In genomic region chr7:80284848-80285247, GRCh38 we compare ENCODE assay signal across 14 cellular contexts.
DNase-seq lines count a peak whose midpoint lies in the region; ATAC-seq and TF ChIP-seq lines count a peak whose summit lies in the region.
"Had no signal": no experiment of that assay in that cellular context is flagged by ENCODE, and none has a peak within 500 bp of the region (broad histone marks: within the 10 kb centered on the region; RNA-seq: fewer than 3 reads in every experiment).

No MANE protein-coding gene starts in this region.

- no peak for ATAC-seq in GM18517 (IDR thresholded peaks at IDR 0.05; ENCODE audit: unreplicated experiment)

- no peak overlapping the region for H3K4me3 Mint-ChIP-seq in HFFc6
- H3K4me3 Mint-ChIP-seq: CD4-positive, alpha-beta memory T cell; stimulated activated naive CD8-positive, alpha-beta T cell treated with anti-CD3 and anti-CD28 coated beads, Interleukin-15, Interleukin-2, amounts not matched to agents 100 ng/mL and 50 ng/mL, for 24 hours had no signal

- H3K27ac Mint-ChIP-seq in HFFc6, result no peak overlapping the region
- H3K27ac Mint-ChIP-seq: CD4-positive, alpha-beta memory T cell; stimulated activated naive CD8-positive, alpha-beta T cell treated with anti-CD3 and anti-CD28 coated beads, Interleukin-15, Interleukin-2, amounts not matched to agents 100 ng/mL and 50 ng/mL, for 24 hours had no signal

- H3K4me3 ChIP-seq in AG09309 (ENCODE audit: control insufficient read depth, low read depth, low read length) (no peak overlapping the region), astrocyte of the spinal cord (ENCODE audit: low read depth, low read length) (no peak overlapping the region)
- H3K4me3 ChIP-seq: prostate gland had no signal

- TF ChIP-seq CTCF in AG09309 (IDR thresholded peaks at IDR 0.05; ENCODE audit: control insufficient read depth, insufficient read depth, low read depth, low read length, missing control alignments), result no peak
- TF ChIP-seq CTCF in HFFc6 (IDR thresholded peaks at IDR 0.05), result no peak
- no peak for TF ChIP-seq CTCF in astrocyte of the spinal cord (IDR thresholded peaks at IDR 0.05; ENCODE audit: low read depth, low read length)

- H3K27me3 Mint-ChIP-seq in HFFc6 (ENCODE audit: insufficient read depth), result no peaks in the 10 kb centered on the region
- H3K27me3 Mint-ChIP-seq: CD4-positive, alpha-beta memory T cell; stimulated activated naive CD8-positive, alpha-beta T cell treated with anti-CD3 and anti-CD28 coated beads, Interleukin-15, Interleukin-2, amounts not matched to agents 100 ng/mL and 50 ng/mL, for 24 hours had no signal

- in situ Hi-C loops in astrocyte of the spinal cord (cut with HindIII; ENCODE audit: low sequenced_read_pairs), result no loop called here

- no peaks in the 10 kb centered on the region for H3K36me3 Mint-ChIP-seq in HFFc6 (ENCODE audit: low read depth)
- H3K36me3 Mint-ChIP-seq: CD4-positive, alpha-beta memory T cell had no signal

- H3K9me3 Mint-ChIP-seq in HFFc6, result no peaks in the 10 kb centered on the region

- peaks cover 29% of the 10 kb centered on the region for H3K4me1 Mint-ChIP-seq in HFFc6 (ENCODE audit: low read depth)
- H3K4me1 Mint-ChIP-seq: CD4-positive, alpha-beta memory T cell had no signal

- DNase-seq in AG09309 (ENCODE audit: low read depth), result peak; percentile 83
- peak; percentile 76 for DNase-seq in HFFc6
- DNase-seq in astrocyte of the spinal cord (ENCODE audit: low read depth, low spot score), result peak; percentile 92
- peak; percentile 97 for DNase-seq in iris pigment epithelial cell (ENCODE audit: low read depth)
- DNase-seq in NCI-H345 (lab: John Stamatoyannopoulos, UW), result no peak
- DNase-seq in NCI-H1417 (lab: John Stamatoyannopoulos, UW), result no peak
- no peak for DNase-seq in NOMO-1 treated with dmso at 0.1 percent for 144 hours (lab: John Stamatoyannopoulos, UW; ENCODE audit: unreplicated experiment)
- DNase-seq: activated T-cell treated with anti-CD3 and anti-CD28 coated beads for 4 hours; CD4-positive, alpha-beta memory T cell; NCI-H1105 treated with DMSO at 0.1 percent for 48 hours; NCI-H524 treated with DMSO at 0.1 percent for 48 hours had no signal

Comparison
In these comparisons a context has a peak if more than half of its experiments do, and no peak if none do; other contexts are left out.
1. DNase-seq: peak in AG09309 (single experiment), HFFc6 (single experiment), astrocyte of the spinal cord (single experiment) and iris pigment epithelial cell (single experiment); none in NCI-H345 (single experiment), NCI-H1417 (0 of 3) and NOMO-1 treated with dmso at 0.1 percent for 144 hours (single experiment).